ENCODE assay signal across 1 cellular context in the genomic region with DNA sequence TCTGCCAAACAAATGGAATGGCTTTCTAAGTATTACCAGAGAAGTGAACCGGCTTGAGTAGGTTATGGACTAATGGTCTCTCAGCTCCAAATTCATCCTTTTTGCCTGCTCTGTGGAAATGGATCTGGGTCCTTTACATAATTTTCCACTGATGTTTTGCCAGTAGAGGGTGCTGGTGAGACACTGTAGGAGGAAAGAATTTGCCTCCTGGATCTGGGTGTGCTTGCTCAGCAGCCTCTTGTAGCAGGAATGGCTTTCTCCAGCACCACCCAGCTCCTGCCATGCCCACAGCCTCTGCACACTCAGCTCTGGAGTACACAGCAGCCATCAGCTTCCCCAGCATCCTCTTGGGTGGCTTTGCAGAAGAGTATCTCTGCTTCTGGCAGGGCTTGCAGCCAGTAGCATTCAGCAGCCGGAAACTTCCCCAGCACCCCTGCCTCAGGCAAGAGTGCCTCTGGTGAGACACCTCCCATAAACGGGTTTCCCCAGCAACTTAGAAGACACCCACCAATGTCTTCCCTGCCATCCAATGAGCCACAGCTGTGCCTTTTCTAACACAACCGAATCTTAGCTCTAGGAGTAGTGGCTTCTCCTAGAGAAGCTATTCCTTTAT.
TF ChIP-seq lines count a peak whose summit lies in the region.

No MANE protein-coding gene starts in this region.

TF ChIP-seq in SK-N-SH treated with all-trans-retinoic acid at 6 μM for 48 hours, 23 proteins besides CTCF, POLR2A, EP300 and RAD21 (continued from another document):
- TF ChIP-seq, protein P1, sequence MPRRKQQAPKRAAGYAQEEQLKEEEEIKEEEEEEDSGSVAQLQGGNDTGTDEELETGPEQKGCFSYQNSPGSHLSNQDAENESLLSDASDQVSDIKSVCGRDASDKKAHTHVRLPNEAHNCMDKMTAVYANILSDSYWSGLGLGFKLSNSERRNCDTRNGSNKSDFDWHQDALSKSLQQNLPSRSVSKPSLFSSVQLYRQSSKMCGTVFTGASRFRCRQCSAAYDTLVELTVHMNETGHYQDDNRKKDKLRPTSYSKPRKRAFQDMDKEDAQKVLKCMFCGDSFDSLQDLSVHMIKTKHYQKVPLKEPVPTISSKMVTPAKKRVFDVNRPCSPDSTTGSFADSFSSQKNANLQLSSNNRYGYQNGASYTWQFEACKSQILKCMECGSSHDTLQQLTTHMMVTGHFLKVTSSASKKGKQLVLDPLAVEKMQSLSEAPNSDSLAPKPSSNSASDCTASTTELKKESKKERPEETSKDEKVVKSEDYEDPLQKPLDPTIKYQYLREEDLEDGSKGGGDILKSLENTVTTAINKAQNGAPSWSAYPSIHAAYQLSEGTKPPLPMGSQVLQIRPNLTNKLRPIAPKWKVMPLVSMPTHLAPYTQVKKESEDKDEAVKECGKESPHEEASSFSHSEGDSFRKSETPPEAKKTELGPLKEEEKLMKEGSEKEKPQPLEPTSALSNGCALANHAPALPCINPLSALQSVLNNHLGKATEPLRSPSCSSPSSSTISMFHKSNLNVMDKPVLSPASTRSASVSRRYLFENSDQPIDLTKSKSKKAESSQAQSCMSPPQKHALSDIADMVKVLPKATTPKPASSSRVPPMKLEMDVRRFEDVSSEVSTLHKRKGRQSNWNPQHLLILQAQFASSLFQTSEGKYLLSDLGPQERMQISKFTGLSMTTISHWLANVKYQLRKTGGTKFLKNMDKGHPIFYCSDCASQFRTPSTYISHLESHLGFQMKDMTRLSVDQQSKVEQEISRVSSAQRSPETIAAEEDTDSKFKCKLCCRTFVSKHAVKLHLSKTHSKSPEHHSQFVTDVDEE (CRISPR knock-in tag; IDR thresholded peaks at IDR 0.05), result no peak
- no peak for TF ChIP-seq ARNTL (CRISPR knock-in tag; IDR thresholded peaks at IDR 0.05; ENCODE audit: borderline replicate concordance, low read depth)
- TF ChIP-seq, protein P2, sequence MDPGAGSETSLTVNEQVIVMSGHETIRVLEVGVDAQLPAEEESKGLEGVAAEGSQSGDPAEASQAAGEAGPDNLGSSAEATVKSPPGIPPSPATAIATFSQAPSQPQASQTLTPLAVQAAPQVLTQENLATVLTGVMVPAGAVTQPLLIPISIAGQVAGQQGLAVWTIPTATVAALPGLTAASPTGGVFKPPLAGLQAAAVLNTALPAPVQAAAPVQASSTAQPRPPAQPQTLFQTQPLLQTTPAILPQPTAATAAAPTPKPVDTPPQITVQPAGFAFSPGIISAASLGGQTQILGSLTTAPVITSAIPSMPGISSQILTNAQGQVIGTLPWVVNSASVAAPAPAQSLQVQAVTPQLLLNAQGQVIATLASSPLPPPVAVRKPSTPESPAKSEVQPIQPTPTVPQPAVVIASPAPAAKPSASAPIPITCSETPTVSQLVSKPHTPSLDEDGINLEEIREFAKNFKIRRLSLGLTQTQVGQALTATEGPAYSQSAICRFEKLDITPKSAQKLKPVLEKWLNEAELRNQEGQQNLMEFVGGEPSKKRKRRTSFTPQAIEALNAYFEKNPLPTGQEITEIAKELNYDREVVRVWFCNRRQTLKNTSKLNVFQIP (CRISPR knock-in tag; IDR thresholded peaks at IDR 0.05; ENCODE audit: borderline replicate concordance, low read depth), result no peak
- no peak for TF ChIP-seq ZNF565 (CRISPR knock-in tag; conservative IDR thresholded peaks at IDR 0.05; ENCODE audit: low read depth)
- no peak for TF ChIP-seq ISL1 (CRISPR knock-in tag; IDR thresholded peaks at IDR 0.05)
- no peak for TF ChIP-seq ESRRG (CRISPR knock-in tag; IDR thresholded peaks at IDR 0.05)
- TF ChIP-seq ZNF8 (CRISPR knock-in tag; IDR thresholded peaks at IDR 0.05), result no peak
TF ChIP-seq in SK-N-SH treated with all-trans-retinoic acid at 6 μM for 48 hours: peak in this region for 0.
